ENCODE assay signal across 13 cellular contexts in the genomic region with DNA sequence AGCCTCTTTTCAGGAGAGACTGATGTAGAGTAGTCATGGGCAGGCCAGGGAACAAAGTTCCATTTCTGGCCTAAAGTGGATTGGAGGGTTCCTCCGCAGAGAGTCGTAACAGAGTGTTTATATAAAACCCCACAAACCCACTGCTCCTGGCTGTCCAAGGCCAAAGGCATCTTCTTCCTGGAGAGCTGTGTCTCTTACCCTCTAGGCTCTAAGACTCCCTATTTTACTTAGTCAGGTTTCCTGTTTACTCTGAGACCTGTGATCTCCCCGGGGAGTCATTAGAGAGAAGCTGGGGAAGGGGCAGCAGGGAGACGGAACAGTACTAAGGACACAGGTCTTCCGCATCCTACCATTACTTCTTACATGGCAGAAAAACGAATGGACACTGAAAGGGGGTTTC.
DNase-seq lines count a peak whose midpoint lies in the region; ATAC-seq, FAIRE-seq and TF ChIP-seq lines count a peak whose summit lies in the region.
"Had no signal": no experiment of that assay in that cellular context is flagged by ENCODE, and none has a peak within 500 bp of the region (broad histone marks: within the 10 kb centered on the region; RNA-seq: fewer than 3 reads in every experiment).

No MANE protein-coding gene starts in this region.

- no peak overlapping the region for H2BK15ac ChIP-seq in mesenchymal stem cell (ENCODE audit: low read depth, poor library complexity, severe bottlenecking)

- H2BK120ac ChIP-seq in mesenchymal stem cell (ENCODE audit: low read depth, low read length), result no peak overlapping the region

- peaks cover 28% of the 10 kb centered on the region for H3K79me1 ChIP-seq in mesenchymal stem cell (replicated peaks; ENCODE audit: low read length, poor library complexity, severe bottlenecking)

- peaks cover 10% of the 10 kb centered on the region for H3K36me3 ChIP-seq in astrocyte (ENCODE audit: insufficient read depth, low read length)
- peaks cover 22 to 28% of the 10 kb centered on the region in 2 experiments for H3K36me3 ChIP-seq in mesenchymal stem cell (ENCODE audit: control insufficient read depth in 1 of 2, insufficient read depth in 2 of 2, low read depth in 1 of 2, low read length in 2 of 2)
- peaks cover 0 to 6% (median 0%) of the 10 kb centered on the region in 3 donors for H3K36me3 ChIP-seq in tibial artery

- 35% methylated on average over 4 of the region's 6 CpGs for WGBS in mesenchymal stem cell

- no peak overlapping the region for H3K4me3 Mint-ChIP-seq in activated naive CD8-positive, alpha-beta T cell treated with anti-CD3 and anti-CD28 coated beads, Interleukin-2, amount 10 ng/mL, durations not matched to agents 7 days and 5 days
- no peak overlapping the region for H3K4me3 Mint-ChIP-seq in activated naive CD8-positive, alpha-beta T cell treated with anti-CD3 and anti-CD28 coated beads, Interleukin-2, amount 50 U/mL, for 24 hours
- H3K4me3 Mint-ChIP-seq in astrocyte (ENCODE audit: unreplicated experiment), result no peak overlapping the region
- no peak overlapping the region for H3K4me3 Mint-ChIP-seq in activated T-helper 2 cell treated with anti-CD3 and anti-CD28 coated beads, Interferon-gamma antibody, Interleukin-2, Interleukin-4, amounts not matched to agents 10 μg/mL and 5 μg/mL and 100 μg/mL, durations not matched to agents 14 hours and 24 hours and 36 hours (ENCODE audit: low read depth)
- H3K4me3 Mint-ChIP-seq: T-helper 17 cell had no signal

- H4K91ac ChIP-seq in mesenchymal stem cell (ENCODE audit: low read length), result no peak overlapping the region

- H4K8ac ChIP-seq in mesenchymal stem cell (ENCODE audit: low read length), result no peak overlapping the region

- no peaks in the 10 kb centered on the region for H4K20me1 ChIP-seq in astrocyte (ENCODE audit: insufficient read depth, low read length)

- POLR2A ChIA-PET in activated naive CD8-positive, alpha-beta T cell treated with anti-CD3 and anti-CD28 coated beads, Interleukin-2, amount 10 ng/mL, durations not matched to agents 7 days and 5 days (lab: Charles Lee), result interaction anchor here (0.5 kb wide), 1 partner anchor 617 kb away, joined by 3 read pairs; no protein-coding TSS in a partner anchor

- peaks cover 5% of the 10 kb centered on the region for H3K79me2 ChIP-seq in astrocyte (ENCODE audit: insufficient read depth, low read length)

- H2BK12ac ChIP-seq in mesenchymal stem cell (ENCODE audit: low read length in 2 of 2), result no peak overlapping the region

- no peak for DNase-seq in activated naive CD8-positive, alpha-beta T cell treated with anti-CD3 and anti-CD28 coated beads, Interleukin-2, amount 10 ng/mL, durations not matched to agents 7 days and 5 days
- DNase-seq in activated naive CD8-positive, alpha-beta T cell treated with anti-CD3 and anti-CD28 coated beads, Interleukin-2, amount 50 U/mL, for 24 hours, result no peak
- DNase-seq in astrocyte (ENCODE audit: low read depth), result no peak
- DNase-seq in mesenchymal stem cell, result peak; percentile 67
- DNase-seq in tibial artery, result no peak
- DNase-seq in activated T-helper 2 cell treated with anti-CD3 and anti-CD28 coated beads, Interferon-gamma antibody, Interleukin-2, Interleukin-4, amounts not matched to agents 10 μg/mL and 5 μg/mL and 100 μg/mL, durations not matched to agents 14 hours and 24 hours and 36 hours (ENCODE audit: low spot score), result no peak
- DNase-seq in GM10266 (ENCODE audit: extremely low spot score), result no peak
- no peak for DNase-seq in stimulated activated CD4-positive, alpha-beta T cell treated with anti-CD3 and anti-CD28 coated beads, Interleukin-12 subunit alpha, Interleukin-12 subunit beta, amount 100 ng/mL, for 4 hours
- DNase-seq: activated CD8-positive, alpha-beta memory T cell treated with anti-CD3 and anti-CD28 coated beads, Interleukin-2, amount 50 U/mL, for 4 hours; naive B cell; stimulated activated CD4-positive, alpha-beta T cell treated with anti-CD3 and anti-CD28 coated beads, Interleukin-2, amount 100 ng/mL, for 24 hours; T-helper 17 cell had no signal

- peaks cover 18% of the 10 kb centered on the region for H3K36me3 Mint-ChIP-seq in activated naive CD8-positive, alpha-beta T cell treated with anti-CD3 and anti-CD28 coated beads, Interleukin-2, amount 10 ng/mL, durations not matched to agents 7 days and 5 days
- H3K36me3 Mint-ChIP-seq in activated naive CD8-positive, alpha-beta T cell treated with anti-CD3 and anti-CD28 coated beads, Interleukin-2, amount 50 U/mL, for 24 hours (ENCODE audit: low read depth), result peaks cover 9% of the 10 kb centered on the region
- H3K36me3 Mint-ChIP-seq in astrocyte (ENCODE audit: low read depth, unreplicated experiment), result peaks cover 9% of the 10 kb centered on the region
- H3K36me3 Mint-ChIP-seq in activated T-helper 2 cell treated with anti-CD3 and anti-CD28 coated beads, Interferon-gamma antibody, Interleukin-2, Interleukin-4, amounts not matched to agents 10 μg/mL and 5 μg/mL and 100 μg/mL, durations not matched to agents 14 hours and 24 hours and 36 hours (ENCODE audit: low read depth), result peaks cover 31% of the 10 kb centered on the region

- no peak for ATAC-seq in activated naive CD8-positive, alpha-beta T cell treated with anti-CD3 and anti-CD28 coated beads, Interleukin-2, amount 10 ng/mL, durations not matched to agents 7 days and 5 days (ENCODE audit: low read depth)
- ATAC-seq in activated naive CD8-positive, alpha-beta T cell treated with anti-CD3 and anti-CD28 coated beads, Interleukin-2, amount 50 U/mL, for 24 hours, result no peak

- TF ChIP-seq CTCF in astrocyte (IDR thresholded peaks at IDR 0.05; ENCODE audit: insufficient read depth, low read depth, low read length), result no peak
- no peak for TF ChIP-seq CTCF in tibial artery (IDR thresholded peaks at IDR 0.05)
- TF ChIP-seq CTCF in GM10266 (IDR thresholded peaks at IDR 0.05; ENCODE audit: control insufficient read depth, insufficient read depth, low read depth, missing control alignments), result no peak

- no peak overlapping the region for H3K23ac ChIP-seq in mesenchymal stem cell (ENCODE audit: low read length in 2 of 2)

- peaks cover 20% of the 10 kb centered on the region for H3K4me1 Mint-ChIP-seq in activated naive CD8-positive, alpha-beta T cell treated with anti-CD3 and anti-CD28 coated beads, Interleukin-2, amount 10 ng/mL, durations not matched to agents 7 days and 5 days
- H3K4me1 Mint-ChIP-seq in activated naive CD8-positive, alpha-beta T cell treated with anti-CD3 and anti-CD28 coated beads, Interleukin-2, amount 50 U/mL, for 24 hours, result peaks cover 18% of the 10 kb centered on the region
- peaks cover 23% of the 10 kb centered on the region for H3K4me1 Mint-ChIP-seq in astrocyte (ENCODE audit: low read depth, unreplicated experiment)
- peaks cover 29% of the 10 kb centered on the region for H3K4me1 Mint-ChIP-seq in activated T-helper 2 cell treated with anti-CD3 and anti-CD28 coated beads, Interferon-gamma antibody, Interleukin-2, Interleukin-4, amounts not matched to agents 10 μg/mL and 5 μg/mL and 100 μg/mL, durations not matched to agents 14 hours and 24 hours and 36 hours (ENCODE audit: low read depth)

- peak overlapping the region in 1 of 2 experiments; percentile 29 for H3K4ac ChIP-seq in mesenchymal stem cell (ENCODE audit: low read depth in 1 of 2, low read length in 2 of 2)

- H3K27me3 Mint-ChIP-seq in activated naive CD8-positive, alpha-beta T cell treated with anti-CD3 and anti-CD28 coated beads, Interleukin-2, amount 10 ng/mL, durations not matched to agents 7 days and 5 days, result no peaks in the 10 kb centered on the region
- H3K27me3 Mint-ChIP-seq in activated naive CD8-positive, alpha-beta T cell treated with anti-CD3 and anti-CD28 coated beads, Interleukin-2, amount 50 U/mL, for 24 hours, result no peaks in the 10 kb centered on the region
- no peaks in the 10 kb centered on the region for H3K27me3 Mint-ChIP-seq in astrocyte (ENCODE audit: low read depth, unreplicated experiment)
- no peaks in the 10 kb centered on the region for H3K27me3 Mint-ChIP-seq in activated T-helper 2 cell treated with anti-CD3 and anti-CD28 coated beads, Interferon-gamma antibody, Interleukin-2, Interleukin-4, amounts not matched to agents 10 μg/mL and 5 μg/mL and 100 μg/mL, durations not matched to agents 14 hours and 24 hours and 36 hours (ENCODE audit: low read depth)
- H3K27me3 Mint-ChIP-seq: naive B cell, T-helper 17 cell had no signal

- H3K9me3 Mint-ChIP-seq in activated naive CD8-positive, alpha-beta T cell treated with anti-CD3 and anti-CD28 coated beads, Interleukin-2, amount 10 ng/mL, durations not matched to agents 7 days and 5 days, result no peaks in the 10 kb centered on the region
- H3K9me3 Mint-ChIP-seq in activated naive CD8-positive, alpha-beta T cell treated with anti-CD3 and anti-CD28 coated beads, Interleukin-2, amount 50 U/mL, for 24 hours, result no peaks in the 10 kb centered on the region
- H3K9me3 Mint-ChIP-seq in astrocyte (ENCODE audit: unreplicated experiment), result no peaks in the 10 kb centered on the region
- H3K9me3 Mint-ChIP-seq in activated T-helper 2 cell treated with anti-CD3 and anti-CD28 coated beads, Interferon-gamma antibody, Interleukin-2, Interleukin-4, amounts not matched to agents 10 μg/mL and 5 μg/mL and 100 μg/mL, durations not matched to agents 14 hours and 24 hours and 36 hours, result no peaks in the 10 kb centered on the region
- H3K9me3 Mint-ChIP-seq: naive B cell had no signal

- H3K27me3 ChIP-seq in astrocyte (ENCODE audit: insufficient read depth, low read length), result no peaks in the 10 kb centered on the region
- H3K27me3 ChIP-seq in mesenchymal stem cell (ENCODE audit: control insufficient read depth in 1 of 2, insufficient read depth in 1 of 2, low read length in 2 of 2), result no peaks in the 10 kb centered on the region
- no peaks in the 10 kb centered on the region for H3K27me3 ChIP-seq in tibial artery
- H3K27me3 ChIP-seq: testis had no signal

- FAIRE-seq in astrocyte (lab: Jason Lieb, UNC), result no peak

- peaks cover 34% of the 10 kb centered on the region for H3K4me1 ChIP-seq in astrocyte (ENCODE audit: insufficient read depth, low read length)
- H3K4me1 ChIP-seq in mesenchymal stem cell (ENCODE audit: control insufficient read depth, insufficient read depth, low read depth, low read length), result peaks cover 3% of the 10 kb centered on the region
- H3K4me1 ChIP-seq in tibial artery, result peaks cover 0 to 25% (median 11%) of the 10 kb centered on the region in 4 donors

- H2BK5ac ChIP-seq in mesenchymal stem cell (ENCODE audit: low read depth, low read length, poor library complexity, severe bottlenecking), result no peak overlapping the region

- H3K14ac ChIP-seq in mesenchymal stem cell (ENCODE audit: low read length in 2 of 2), result no peak overlapping the region

- H2AFZ ChIP-seq in astrocyte (ENCODE audit: low read depth, low read length) (no peak overlapping the region), mesenchymal stem cell (ENCODE audit: low read depth, low read length) (no peak overlapping the region)

- no peak overlapping the region for H2AK5ac ChIP-seq in mesenchymal stem cell (ENCODE audit: low read length, severe bottlenecking)

- peak overlapping the region; percentile 35 for H3K4me3 ChIP-seq in astrocyte (ENCODE audit: insufficient read depth, low read depth, low read length)
- H3K4me3 ChIP-seq in mesenchymal stem cell (ENCODE audit: insufficient read depth in 1 of 2, low read depth in 1 of 2, low read length in 2 of 2), result no peak overlapping the region
- no peak overlapping the region for H3K4me3 ChIP-seq in tibial artery
- H3K4me3 ChIP-seq: testis had no signal

- H3K27ac Mint-ChIP-seq in activated naive CD8-positive, alpha-beta T cell treated with anti-CD3 and anti-CD28 coated beads, Interleukin-2, amount 10 ng/mL, durations not matched to agents 7 days and 5 days, result peak overlapping the region; percentile 92
- no peak overlapping the region for H3K27ac Mint-ChIP-seq in activated naive CD8-positive, alpha-beta T cell treated with anti-CD3 and anti-CD28 coated beads, Interleukin-2, amount 50 U/mL, for 24 hours
- H3K27ac Mint-ChIP-seq in astrocyte (ENCODE audit: unreplicated experiment), result peak overlapping the region; percentile 77
- H3K27ac Mint-ChIP-seq in activated T-helper 2 cell treated with anti-CD3 and anti-CD28 coated beads, Interferon-gamma antibody, Interleukin-2, Interleukin-4, amounts not matched to agents 10 μg/mL and 5 μg/mL and 100 μg/mL, durations not matched to agents 14 hours and 24 hours and 36 hours, result no peak overlapping the region

- intact Hi-C loops in tibial artery (cut with DNase I; ENCODE audit: low total_unique reads), result no loop called here
- intact Hi-C loops in activated T-helper 2 cell treated with anti-CD3 and anti-CD28 coated beads, Interferon-gamma antibody, Interleukin-2, Interleukin-4, amounts not matched to agents 10 μg/mL and 5 μg/mL and 100 μg/mL, durations not matched to agents 14 hours and 24 hours and 36 hours (cut with micrococcal nuclease), result loop anchor here (10.0 kb wide), 1 partner anchor 70 kb away; no protein-coding TSS in a partner anchor

- H3K9me3 ChIP-seq in astrocyte (ENCODE audit: insufficient read depth, low read depth, low read length) (no peaks in the 10 kb centered on the region), mesenchymal stem cell (ENCODE audit: control insufficient read depth, low read length) (no peaks in the 10 kb centered on the region), tibial artery (no peaks in the 10 kb centered on the region)
- H3K9me3 ChIP-seq: testis had no signal

- H3K4me2 ChIP-seq in astrocyte (ENCODE audit: low read length) (peak overlapping the region; percentile 36), mesenchymal stem cell (ENCODE audit: low read length, poor library complexity, severe bottlenecking) (no peak overlapping the region)

- H3K9ac ChIP-seq in astrocyte (ENCODE audit: low read length) (peak overlapping the region; percentile 58), mesenchymal stem cell (ENCODE audit: low read length) (peak overlapping the region; percentile 75)

- peak overlapping the region; percentile 88 to 93 for H3K18ac ChIP-seq in mesenchymal stem cell (ENCODE audit: low read depth in 1 of 2, low read length in 2 of 2)

- H3K27ac ChIP-seq in astrocyte (ENCODE audit: low read depth, low read length), result peak overlapping the region; percentile 79
- H3K27ac ChIP-seq in mesenchymal stem cell (ENCODE audit: low read length, poor library complexity, severe bottlenecking), result no peak overlapping the region
- peak overlapping the region; percentile 5 to 10 for H3K27ac ChIP-seq in tibial artery

Comparison
In these comparisons a context has a peak if more than half of its experiments do, and no peak if none do; other contexts are left out.
1. H3K27ac Mint-ChIP-seq: peak in activated naive CD8-positive, alpha-beta T cell treated with anti-CD3 and anti-CD28 coated beads, Interleukin-2, amount 10 ng/mL, durations not matched to agents 7 days and 5 days (single experiment) and astrocyte (single experiment); none in activated naive CD8-positive, alpha-beta T cell treated with anti-CD3 and anti-CD28 coated beads, Interleukin-2, amount 50 U/mL, for 24 hours (single experiment) and activated T-helper 2 cell treated with anti-CD3 and anti-CD28 coated beads, Interferon-gamma antibody, Interleukin-2, Interleukin-4, amounts not matched to agents 10 μg/mL and 5 μg/mL and 100 μg/mL, durations not matched to agents 14 hours and 24 hours and 36 hours (single experiment).